Comparison of ENCODE assay signal across 29 cellular contexts in the genomic region with DNA sequence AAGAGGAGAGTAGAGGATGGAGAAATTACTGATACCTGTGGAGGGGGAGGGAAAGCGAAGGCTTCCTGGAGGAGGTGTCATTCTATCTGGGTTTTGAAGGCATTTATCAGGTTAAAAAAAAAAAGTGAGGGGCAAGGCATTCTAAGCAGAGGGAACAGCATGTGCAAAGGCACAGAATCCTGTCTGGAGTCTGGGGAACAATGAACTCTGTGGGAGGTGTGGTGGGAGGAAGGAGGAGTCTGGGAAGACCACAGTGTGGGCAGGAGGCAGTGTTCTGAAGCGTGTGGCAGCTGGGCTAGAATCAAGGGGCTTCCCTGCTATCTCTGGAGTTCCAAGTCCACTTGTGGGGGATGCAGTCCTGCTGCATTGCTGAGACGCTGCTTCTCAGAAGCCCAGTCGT.
"Had no signal": no experiment of that assay in that cellular context is flagged by ENCODE, and none has a peak within 500 bp of the region (broad histone marks: within the 10 kb centered on the region; RNA-seq: fewer than 3 reads in every experiment).

No MANE protein-coding gene starts in this region.

- H3K27ac Mint-ChIP-seq: dendritic cell treated with granulocyte-macrophage colony-stimulating factor and Interleukin-4, amounts not matched to agents 40 ng/mL and 50 ng/mL, for 4 days; endodermal cell; immature natural killer cell; mesothelial cell of epicardium; natural killer cell treated with Interleukin-12 subunit alpha and Interleukin-12 subunit beta and Interleukin-15 and Interleukin-18, amount 100 ng/mL, for 72 hours; stimulated activated effector memory CD8-positive, alpha-beta T cell treated with anti-CD3 and anti-CD28 coated beads, Interleukin-12 subunit alpha, Interleukin-12 subunit beta, amount 100 ng/mL, for 72 hours had no signal

- H3K4me3 Mint-ChIP-seq: dendritic cell treated with granulocyte-macrophage colony-stimulating factor and Interleukin-4, amounts not matched to agents 40 ng/mL and 50 ng/mL, for 4 days; endodermal cell; immature natural killer cell; mesothelial cell of epicardium; natural killer cell treated with Interleukin-12 subunit alpha and Interleukin-12 subunit beta and Interleukin-15 and Interleukin-18, amount 100 ng/mL, for 72 hours; neural progenitor cell; stimulated activated effector memory CD8-positive, alpha-beta T cell treated with anti-CD3 and anti-CD28 coated beads, Interleukin-12 subunit alpha, Interleukin-12 subunit beta, amount 100 ng/mL, for 72 hours had no signal

- H3K27me3 Mint-ChIP-seq: dendritic cell treated with granulocyte-macrophage colony-stimulating factor and Interleukin-4, amounts not matched to agents 40 ng/mL and 50 ng/mL, for 4 days; naive B cell; natural killer cell treated with Interleukin-12 subunit alpha and Interleukin-12 subunit beta and Interleukin-15 and Interleukin-18, amount 100 ng/mL, for 72 hours had no signal

- DNase-seq: colonic mucosa; effector CD8-positive, alpha-beta T cell; endodermal cell; esophagus squamous epithelium; foreskin melanocyte; hypothalamus; immature natural killer cell; islet precursor cell; mesenchymal stem cell; mucosa of descending colon; naive B cell; nucleus accumbens; ovary; posterior cingulate gyrus; psoas muscle; right cardiac atrium; sigmoid colon; stimulated activated CD4-positive, alpha-beta T cell treated with anti-CD3 and anti-CD28 coated beads, Interleukin-2, amount 100 ng/mL, for 24 hours; stimulated activated CD4-positive, alpha-beta T cell treated with anti-CD3 and anti-CD28 coated beads, Interleukin-4, amount 100 ng/mL, for 24 hours; stimulated activated naive CD4-positive, alpha-beta T cell treated with Interleukin-2 at 50 U/mL for 16 hours; stomach; thyroid gland; trophoblast cell had no signal

- H3K9me3 Mint-ChIP-seq: dendritic cell treated with granulocyte-macrophage colony-stimulating factor and Interleukin-4, amounts not matched to agents 40 ng/mL and 50 ng/mL, for 4 days; endodermal cell; immature natural killer cell; mesothelial cell of epicardium; naive B cell; natural killer cell treated with Interleukin-12 subunit alpha and Interleukin-12 subunit beta and Interleukin-15 and Interleukin-18, amount 100 ng/mL, for 72 hours; neural progenitor cell; stimulated activated effector memory CD8-positive, alpha-beta T cell treated with anti-CD3 and anti-CD28 coated beads, Interleukin-12 subunit alpha, Interleukin-12 subunit beta, amount 100 ng/mL, for 72 hours had no signal

- H3K9me3 ChIP-seq: colonic mucosa, esophagus squamous epithelium, mucosa of descending colon, ovary, psoas muscle, sigmoid colon, stomach, thyroid gland, vagina had no signal

- ATAC-seq: mucosa of descending colon; natural killer cell treated with Interleukin-12 subunit alpha and Interleukin-12 subunit beta and Interleukin-15 and Interleukin-18, amount 100 ng/mL, for 72 hours; psoas muscle; right cardiac atrium; stimulated activated effector memory CD8-positive, alpha-beta T cell treated with anti-CD3 and anti-CD28 coated beads, Interleukin-12 subunit alpha, Interleukin-12 subunit beta, amount 100 ng/mL, for 72 hours had no signal

- H3K36me3 Mint-ChIP-seq: neural progenitor cell had no signal

- H3K4me1 Mint-ChIP-seq: endodermal cell, immature natural killer cell had no signal
